Comparison of ENCODE assay signal across 10 cellular contexts in genomic region chr1:153357853-153358690, GRCh38. TPM values are rescaled to one million over a fixed set of nuclear protein-coding genes. Genes with fewer than 3 reads are reported as not detected.
DNase-seq lines count a peak whose midpoint lies in the region; ATAC-seq and TF ChIP-seq lines count a peak whose summit lies in the region.
"Had no signal": no experiment of that assay in that cellular context is flagged by ENCODE, and none has a peak within 500 bp of the region (broad histone marks: within the 10 kb centered on the region; RNA-seq: fewer than 3 reads in every experiment).

TSS of gene S100A9 (plus strand) at chr1:153357854. CDS start at chr1:153358284, 430 bp downstream.

- H3K4me3 ChIP-seq in lower lobe of right lung (peak within 1 kb of the TSS; percentile 44), thoracic aorta (peak within 1 kb of the TSS; percentile 26)

- intact Hi-C loops in dendritic cell treated with granulocyte-macrophage colony-stimulating factor and Interleukin-4, amounts not matched to agents 40 ng/mL and 50 ng/mL, for 4 days (cut with micrococcal nuclease), result loop anchor here (2.0 to 5.0 kb wide), 2 partner anchors 29 to 209 kb away; partner anchors contain the start of gene S100A2
- intact Hi-C loops in lower lobe of right lung (cut with DNase I), result no loop called here

- ATAC-seq in lower lobe of right lung, result peak; percentile 2 to 12
- no peak for ATAC-seq in thoracic aorta (ENCODE audit: insufficient number of reproducible peaks, low FRiP score, low read depth)

- peak within 1 kb of the TSS; percentile 81 for H3K4me3 Mint-ChIP-seq in dendritic cell treated with granulocyte-macrophage colony-stimulating factor and Interleukin-4, amounts not matched to agents 40 ng/mL and 50 ng/mL, for 4 days

- no peaks in the 10 kb centered on the region for H3K9me3 ChIP-seq in lower lobe of right lung
- no peaks in the 10 kb centered on the region for H3K9me3 ChIP-seq in thoracic aorta

- H3K4me1 ChIP-seq in lower lobe of right lung (peaks cover 12% of the 10 kb centered on the region), thoracic aorta (ENCODE audit: control insufficient read depth in 1 of 2, low read depth in 2 of 2) (no peaks in the 10 kb centered on the region)

- H3K27ac ChIP-seq in lower lobe of right lung (peak within 1 kb of the TSS; percentile 80), thoracic aorta (no peak within 1 kb of the TSS)

- peak within 1 kb of the TSS; percentile 94 for H3K27ac Mint-ChIP-seq in dendritic cell treated with granulocyte-macrophage colony-stimulating factor and Interleukin-4, amounts not matched to agents 40 ng/mL and 50 ng/mL, for 4 days

- H3K4me1 Mint-ChIP-seq in dendritic cell treated with granulocyte-macrophage colony-stimulating factor and Interleukin-4, amounts not matched to agents 40 ng/mL and 50 ng/mL, for 4 days (ENCODE audit: low read depth), result peaks cover 69% of the 10 kb centered on the region

- H3K27me3 ChIP-seq in lower lobe of right lung (ENCODE audit: low read depth) (no peaks in the 10 kb centered on the region), thoracic aorta (replicated peaks; ENCODE audit: insufficient read depth) (no peaks in the 10 kb centered on the region)

- peaks cover 18% of the 10 kb centered on the region for H3K36me3 Mint-ChIP-seq in dendritic cell treated with granulocyte-macrophage colony-stimulating factor and Interleukin-4, amounts not matched to agents 40 ng/mL and 50 ng/mL, for 4 days (ENCODE audit: low read depth)

- TF ChIP-seq CTCF in lower lobe of right lung (IDR thresholded peaks at IDR 0.05), result no peak
- no peak for TF ChIP-seq CTCF in thoracic aorta (IDR thresholded peaks at IDR 0.05)

- H3K27me3 Mint-ChIP-seq in dendritic cell treated with granulocyte-macrophage colony-stimulating factor and Interleukin-4, amounts not matched to agents 40 ng/mL and 50 ng/mL, for 4 days, result no peaks in the 10 kb centered on the region

- H3K36me3 ChIP-seq in lower lobe of right lung (no peaks in the 10 kb centered on the region), thoracic aorta (no peaks in the 10 kb centered on the region)

- H3K9me3 Mint-ChIP-seq in dendritic cell treated with granulocyte-macrophage colony-stimulating factor and Interleukin-4, amounts not matched to agents 40 ng/mL and 50 ng/mL, for 4 days, result no peaks in the 10 kb centered on the region

- peak; percentile 66 for DNase-seq in NOMO-1 treated with DMSO at 0.1 percent for 48 hours (lab: John Stamatoyannopoulos, UW; ENCODE audit: unreplicated experiment)
- DNase-seq in NOMO-1 treated with dmso at 0.1 percent for 144 hours (lab: John Stamatoyannopoulos, UW; ENCODE audit: unreplicated experiment), result no peak
- DNase-seq in lower lobe of right lung, result no peak
- DNase-seq in thoracic aorta (ENCODE audit: low spot score), result no peak
- DNase-seq in stimulated activated CD4-positive, alpha-beta T cell treated with anti-CD3 and anti-CD28 coated beads, Interleukin-4, amount 100 ng/mL, for 4 hours, result no peak
- no peak for DNase-seq in cerebellar cortex (ENCODE audit: low spot score)
- no peak for DNase-seq in HuH-7.5 (ENCODE audit: low spot score)
- DNase-seq: 8988T, NCI-H146 had no signal

RNA-seq across cellular contexts. Expression of gene S100A9, which starts in this region (rescaled TPM):
- total RNA-seq in lower lobe of right lung, result 911 TPM
- total RNA-seq in thoracic aorta, result 100 to 1,000 TPM; 138 to 478 TPM
